ENCODE assay signal across 8 cellular contexts in the genomic region with DNA sequence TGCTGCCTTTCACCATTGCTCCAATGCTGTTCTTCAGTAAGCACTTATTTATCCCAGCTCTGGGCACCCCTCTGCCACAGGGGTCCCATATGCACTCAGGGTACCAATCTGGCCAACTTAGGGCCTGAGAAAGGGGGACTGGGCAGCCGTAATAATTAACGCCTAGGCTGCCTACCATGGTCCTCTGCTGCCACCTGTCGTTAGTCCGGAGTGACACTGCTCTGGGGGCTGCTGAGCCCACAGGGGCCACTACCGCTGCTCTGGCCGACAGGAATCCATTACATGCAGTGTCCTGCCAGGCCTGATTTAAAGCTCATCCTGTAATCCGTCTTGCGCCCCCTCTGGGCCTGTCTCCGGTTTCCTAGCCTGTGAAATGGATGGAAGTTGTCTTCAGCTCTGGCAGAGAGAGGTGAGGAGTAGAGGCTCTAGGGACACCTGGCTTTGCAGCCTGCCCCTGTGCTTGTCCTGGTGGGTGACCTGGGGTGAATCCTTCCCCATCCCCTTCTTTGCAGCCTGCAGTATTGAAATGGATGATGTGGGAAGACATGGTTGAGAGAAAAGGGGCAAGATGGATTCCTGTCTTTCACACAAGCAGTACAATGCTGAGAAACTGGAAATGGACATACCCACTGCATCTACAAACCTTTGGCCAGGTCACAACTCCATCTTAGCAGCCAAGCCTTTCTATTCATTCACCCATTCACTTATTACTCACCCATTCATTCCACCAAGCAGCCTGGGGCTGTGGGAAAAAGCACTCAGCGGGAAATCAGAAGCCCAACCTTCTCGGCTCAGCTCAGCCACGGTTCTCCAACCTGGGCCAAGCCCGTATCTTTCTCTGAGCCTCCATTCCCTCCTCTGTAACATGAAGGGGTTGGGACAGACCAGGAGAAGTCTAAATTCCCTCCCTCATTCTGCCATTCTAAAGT.
DNase-seq lines count a peak whose midpoint lies in the region; ATAC-seq, FAIRE-seq and TF ChIP-seq lines count a peak whose summit lies in the region.

No MANE protein-coding gene starts in this region.

- H3K9me3 Mint-ChIP-seq in naive thymus-derived CD4-positive, alpha-beta T cell: no peaks in the 10 kb centered on the region

- no peak overlapping the region for H3K4me3 Mint-ChIP-seq in naive thymus-derived CD4-positive, alpha-beta T cell

- no peak overlapping the region for H3K27ac ChIP-seq in BLaER1 treated with 17β-estradiol and CSF1 and Interleukin-3, amounts not matched to agents 10 nM and 100 nM
- H3K27ac ChIP-seq in esophagus muscularis mucosa (replicated peaks in 1 of 4): no peak overlapping the region
- H3K27ac ChIP-seq in naive thymus-derived CD4-positive, alpha-beta T cell (ENCODE audit: low read depth, low read length): no peak overlapping the region

- no peak for TF ChIP-seq EP300 in esophagus muscularis mucosa (IDR thresholded peaks at IDR 0.05)

- H3K4me1 ChIP-seq in BLaER1 treated with 17β-estradiol and CSF1 and Interleukin-3, amounts not matched to agents 10 nM and 100 nM: peaks cover 8 to 20% (median 16%) of the 10 kb centered on the region in 10 experiments; a peak in 13 of 20 replicates
- H3K4me1 ChIP-seq in esophagus muscularis mucosa: peaks cover 0 to 3% (median 0%) of the 10 kb centered on the region in 4 donors
- no peaks in the 10 kb centered on the region for H3K4me1 ChIP-seq in naive thymus-derived CD4-positive, alpha-beta T cell (ENCODE audit: control insufficient read depth in 2 of 2, insufficient read depth in 2 of 2, low read length in 2 of 2)

- H3K27me3 Mint-ChIP-seq in naive thymus-derived CD4-positive, alpha-beta T cell: peaks cover 0 to 20% (median 4%) of the 10 kb centered on the region in 5 donors

- no peak overlapping the region for H3K4me3 ChIP-seq in BLaER1 treated with 17β-estradiol and CSF1 and Interleukin-3, amounts not matched to agents 10 nM and 100 nM
- no peak overlapping the region for H3K4me3 ChIP-seq in esophagus muscularis mucosa
- no peak overlapping the region for H3K4me3 ChIP-seq in naive thymus-derived CD4-positive, alpha-beta T cell (ENCODE audit: low read length)

- WGBS in esophagus muscularis mucosa: 23% methylated on average over 13 of the region's 13 CpGs

- peak; percentile 77 for ATAC-seq in GM18868 (IDR thresholded peaks at IDR 0.05; ENCODE audit: unreplicated experiment)
- peak; percentile 45 for ATAC-seq in naive thymus-derived CD4-positive, alpha-beta T cell

- DNase-seq in NCI-H1092 (lab: John Stamatoyannopoulos, UW): peak; percentile 47
- DNase-seq in activated CD4-positive, alpha-beta T cell treated with anti-CD3 and anti-CD28 coated beads for 48 hours: peak; percentile 47
- DNase-seq in esophagus muscularis mucosa (ENCODE audit: extremely low spot score): no peak
- DNase-seq in naive thymus-derived CD4-positive, alpha-beta T cell: peak in 7 of 9 donors; percentile 0 to 27 (median 11)
- peak; percentile 76 for DNase-seq in urothelium cell line (ENCODE audit: low spot score)
- no peak for DNase-seq in NCI-H187 treated with DMSO at 0.1 percent for 48 hours (lab: John Stamatoyannopoulos, UW)

- CTCF ChIA-PET in naive thymus-derived CD4-positive, alpha-beta T cell (lab: Charles Lee): interaction anchor here (0.7 kb wide), 1 partner anchor 169 kb away, joined by 4 read pairs; no protein-coding TSS in a partner anchor

- peak overlapping the region in 1 of 11 experiments; percentile 19; a peak in 1 of 22 replicates for H3K9ac ChIP-seq in BLaER1 treated with 17β-estradiol and CSF1 and Interleukin-3, amounts not matched to agents 10 nM and 100 nM

- POLR2A ChIA-PET in naive thymus-derived CD4-positive, alpha-beta T cell (lab: Charles Lee): no interaction called here

- peaks cover 0 to 19% (median 0%) of the 10 kb centered on the region in 11 experiments; a peak in 3 of 22 replicates for H4K20me1 ChIP-seq in BLaER1 treated with 17β-estradiol and CSF1 and Interleukin-3, amounts not matched to agents 10 nM and 100 nM

- H3K36me3 ChIP-seq in BLaER1 treated with 17β-estradiol and CSF1 and Interleukin-3, amounts not matched to agents 10 nM and 100 nM: no peaks in the 10 kb centered on the region
- H3K36me3 ChIP-seq in esophagus muscularis mucosa: no peaks in the 10 kb centered on the region
- H3K36me3 ChIP-seq in naive thymus-derived CD4-positive, alpha-beta T cell (ENCODE audit: control insufficient read depth in 2 of 3, insufficient read depth in 3 of 3, low read length in 3 of 3): no peaks in the 10 kb centered on the region

- no peak overlapping the region for H3K27ac Mint-ChIP-seq in naive thymus-derived CD4-positive, alpha-beta T cell

- no peak for FAIRE-seq in urothelium cell line (lab: Jason Lieb, UNC)

- H3K9me3 ChIP-seq in BLaER1 treated with 17β-estradiol and CSF1 and Interleukin-3, amounts not matched to agents 10 nM and 100 nM (replicated peaks in 1 of 11): no peaks in the 10 kb centered on the region
- H3K9me3 ChIP-seq in esophagus muscularis mucosa: no peaks in the 10 kb centered on the region
- no peaks in the 10 kb centered on the region for H3K9me3 ChIP-seq in naive thymus-derived CD4-positive, alpha-beta T cell (ENCODE audit: control insufficient read depth in 2 of 3, low read length in 3 of 3)

- H3K4me1 Mint-ChIP-seq in naive thymus-derived CD4-positive, alpha-beta T cell: peaks cover 0 to 4% (median 0%) of the 10 kb centered on the region in 7 donors

- H3K36me3 Mint-ChIP-seq in naive thymus-derived CD4-positive, alpha-beta T cell: no peaks in the 10 kb centered on the region

- TF ChIP-seq POLR2A in esophagus muscularis mucosa (IDR thresholded peaks at IDR 0.05; ENCODE audit: low read depth): no peak

- TF ChIP-seq CTCF in esophagus muscularis mucosa (IDR thresholded peaks at IDR 0.05): peak; percentile 51 to 72 (median 67)

- H3K4me2 ChIP-seq in BLaER1 treated with 17β-estradiol and CSF1 and Interleukin-3, amounts not matched to agents 10 nM and 100 nM: peak overlapping the region in 10 of 11 experiments; percentile 8 to 56 (median 40); a peak in 13 of 22 replicates

- intact Hi-C loops in esophagus muscularis mucosa (cut with DNase I): loop anchor here (5.0 kb wide), 1 partner anchor 566 kb away; no protein-coding TSS in a partner anchor
- intact Hi-C loops in naive thymus-derived CD4-positive, alpha-beta T cell (cut with micrococcal nuclease): loop anchor here (2.0 to 5.0 kb wide), 4 partner anchors 561 to 1191 kb away; no protein-coding TSS in a partner anchor

- H3K27me3 ChIP-seq in BLaER1 treated with 17β-estradiol and CSF1 and Interleukin-3, amounts not matched to agents 10 nM and 100 nM: peaks cover 90 to 100% (median 99%) of the 10 kb centered on the region in 11 experiments
- no peaks in the 10 kb centered on the region for H3K27me3 ChIP-seq in esophagus muscularis mucosa
- no peaks in the 10 kb centered on the region for H3K27me3 ChIP-seq in naive thymus-derived CD4-positive, alpha-beta T cell (ENCODE audit: control insufficient read depth in 2 of 2, insufficient read depth in 2 of 2, low read length in 2 of 2)

Comparison
In these comparisons a context has a peak if more than half of its experiments do, and no peak if none do; other contexts are left out.
1. DNase-seq: peak in NCI-H1092 (single experiment), activated CD4-positive, alpha-beta T cell treated with anti-CD3 and anti-CD28 coated beads for 48 hours (single experiment), naive thymus-derived CD4-positive, alpha-beta T cell (7 of 9) and urothelium cell line (single experiment); none in esophagus muscularis mucosa (single experiment) and NCI-H187 treated with DMSO at 0.1 percent for 48 hours (single experiment).